ENCODE assay signal across 7 cellular contexts in the genomic region with DNA sequence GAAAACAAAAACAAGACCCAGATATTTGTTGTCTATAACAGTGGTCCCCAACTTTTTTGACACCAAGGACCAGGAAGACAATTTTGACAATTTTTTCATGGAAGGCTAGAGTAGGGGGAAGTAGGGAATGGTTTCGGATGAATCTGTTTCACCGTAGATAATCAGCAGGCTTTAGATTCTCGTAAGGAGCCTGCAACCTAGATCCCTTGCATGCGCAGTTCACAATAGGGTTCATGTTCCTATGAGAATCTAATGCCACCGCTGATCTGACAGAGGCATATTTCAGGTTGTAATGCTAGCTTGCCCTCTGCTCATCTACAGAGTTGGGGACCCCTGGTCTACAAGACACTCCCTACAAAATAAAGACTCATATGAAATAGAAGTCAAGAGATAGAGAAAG.
"Had no signal": no experiment of that assay in that cellular context is flagged by ENCODE, and none has a peak within 500 bp of the region (broad histone marks: within the 10 kb centered on the region; RNA-seq: fewer than 3 reads in every experiment).

No MANE protein-coding gene starts in this region.

- ATAC-seq: HepG2, K562 had no signal

- H3K27ac ChIP-seq: HL-60 had no signal

- H3K36me3 Mint-ChIP-seq: IgD-negative memory B cell had no signal

- H3K9me3 Mint-ChIP-seq: IgD-negative memory B cell had no signal

- H3K27ac Mint-ChIP-seq: IgD-negative memory B cell had no signal

- DNase-seq: IMR-90, KBM-7, KG1 had no signal

- H3K27me3 Mint-ChIP-seq: IgD-negative memory B cell had no signal

- H3K4me3 ChIP-seq: K562 had no signal

- H3K4me1 Mint-ChIP-seq: IgD-negative memory B cell had no signal

- H3K4me3 Mint-ChIP-seq: IgD-negative memory B cell had no signal
